ENCODE assay signal across 13 cellular contexts in the genomic region with DNA sequence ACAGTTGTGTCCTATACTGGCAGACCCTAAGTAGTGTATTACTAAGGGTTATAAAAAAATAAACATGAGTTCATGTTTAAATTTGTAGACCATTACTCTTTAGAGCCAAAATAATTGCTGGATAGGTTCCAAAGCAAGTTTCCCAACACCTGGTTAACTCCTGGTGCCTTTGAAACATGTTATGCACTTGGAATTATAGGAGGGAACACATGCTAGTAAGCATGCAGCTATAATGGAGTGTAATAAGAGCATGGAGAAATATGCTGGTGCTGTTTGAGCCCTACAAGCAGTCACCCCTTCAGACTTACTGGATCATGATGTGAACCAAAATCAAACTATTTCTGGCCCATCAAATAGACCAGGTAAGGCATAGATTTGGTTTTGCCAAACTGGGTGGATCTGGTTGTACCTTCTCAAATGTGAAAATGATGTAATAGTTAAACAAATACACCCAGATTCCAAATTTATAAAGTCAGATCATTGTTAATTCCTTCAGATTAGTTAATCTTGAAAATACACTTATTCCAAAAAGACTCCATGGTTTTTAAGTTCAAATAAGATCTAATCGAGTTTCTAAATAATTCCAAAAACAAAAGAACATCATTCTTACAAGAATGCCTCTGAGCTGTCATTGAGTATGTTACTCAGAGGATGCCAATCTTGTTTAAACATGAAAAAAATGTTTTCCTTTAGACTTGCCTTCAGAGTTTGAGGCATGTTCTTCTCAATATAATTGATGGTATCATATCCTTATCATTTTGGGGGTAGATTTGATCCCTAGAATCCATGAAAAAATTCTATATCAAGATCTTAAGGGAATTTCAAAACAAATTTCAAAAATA.
DNase-seq lines count a peak whose midpoint lies in the region; ATAC-seq and TF ChIP-seq lines count a peak whose summit lies in the region.
"Had no signal": no experiment of that assay in that cellular context is flagged by ENCODE, and none has a peak within 500 bp of the region (broad histone marks: within the 10 kb centered on the region; RNA-seq: fewer than 3 reads in every experiment).

No MANE protein-coding gene starts in this region.

- no peak overlapping the region for H3K4me2 ChIP-seq in GM23248 (ENCODE audit: unreplicated experiment)
- H3K4me2 ChIP-seq: BLaER1 had no signal

- H3K4me3 ChIP-seq in GM23248 (no peak overlapping the region), sigmoid colon (no peak overlapping the region)
- H3K4me3 ChIP-seq: BLaER1 had no signal

- intact Hi-C loops in sigmoid colon (cut with DNase I), result no loop called here

- H3K4me1 ChIP-seq in GM23248 (ENCODE audit: insufficient read depth), result peaks cover 35% of the 10 kb centered on the region
- no peaks in the 10 kb centered on the region for H3K4me1 ChIP-seq in sigmoid colon
- H3K4me1 ChIP-seq: BLaER1 had no signal

- no peaks in the 10 kb centered on the region for H3K79me2 ChIP-seq in GM23248 (ENCODE audit: insufficient read depth)

- no peaks in the 10 kb centered on the region for H4K20me1 ChIP-seq in GM23248 (ENCODE audit: insufficient read depth)
- H4K20me1 ChIP-seq: BLaER1 had no signal

- no peaks in the 10 kb centered on the region; the same call in 1 of the 2 replicates for H3K9me2 ChIP-seq in GM23248 (ENCODE audit: insufficient read depth)

- H3K36me3 ChIP-seq in GM23248 (ENCODE audit: low read depth) (no peaks in the 10 kb centered on the region), sigmoid colon (no peaks in the 10 kb centered on the region)
- H3K36me3 ChIP-seq: BLaER1 had no signal

- in situ Hi-C loops in GM23248 (cut with MboI), result no loop called here

- H2AFZ ChIP-seq in GM23248, result 0 out of 2 replicates have a peak overlapping the region, but pooled peaks have one; percentile 14

- no peak overlapping the region for H3K9ac ChIP-seq in GM23248
- H3K9ac ChIP-seq: BLaER1 had no signal

- H3K9me3 ChIP-seq in GM23248 (ENCODE audit: low read depth) (no peaks in the 10 kb centered on the region), sigmoid colon (no peaks in the 10 kb centered on the region)

- H3K27me3 ChIP-seq in GM23248 (replicated peaks; ENCODE audit: insufficient read depth) (no peaks in the 10 kb centered on the region), sigmoid colon (no peaks in the 10 kb centered on the region)
- H3K27me3 ChIP-seq: BLaER1 had no signal

- ATAC-seq in HG02763 (IDR thresholded peaks at IDR 0.05; ENCODE audit: unreplicated experiment), result no peak
- no peak for ATAC-seq in GM18511 (IDR thresholded peaks at IDR 0.05; ENCODE audit: unreplicated experiment)

- peaks cover 26% of the 10 kb centered on the region for H3F3A ChIP-seq in GM23248 (ENCODE audit: insufficient read depth)

- TF ChIP-seq POLR2A in sigmoid colon (IDR thresholded peaks at IDR 0.05), result no peak

- 34 to 46% methylated on average over 1 of the region's 1 CpG for WGBS in GM23248 (ENCODE audit: low coverage in 1 of 2, low lambda C conversion rate in 2 of 2, missing lambda C conversion rate in 2 of 2), 2 experiments
- WGBS in sigmoid colon, 2 donors, result 81 to 86% methylated on average over 1 of the region's 1 CpG

- no peak overlapping the region for H3K27ac ChIP-seq in GM23248
- peak overlapping the region; percentile 94 for H3K27ac ChIP-seq in epithelial cell of prostate
- H3K27ac ChIP-seq in sigmoid colon, result no peak overlapping the region
- H3K27ac ChIP-seq: BLaER1 had no signal

- TF ChIP-seq CTCF in sigmoid colon (IDR thresholded peaks at IDR 0.05), result no peak

- DNase-seq in GM23248 (no peak), NCI-H69 (lab: John Stamatoyannopoulos, UW) (peak; percentile 63), epithelial cell of prostate (ENCODE audit: low read depth, low spot score) (no peak), renal cortical epithelial cell (ENCODE audit: low read depth) (peak; percentile 11), sigmoid colon (no peak)
- DNase-seq: CD8-positive, alpha-beta memory T cell; H9; KBM-7; NCI-H1092; NCI-H187 treated with DMSO at 0.1 percent for 48 hours had no signal

- no peak for TF ChIP-seq EP300 in sigmoid colon (IDR thresholded peaks at IDR 0.05)

Comparison
In these comparisons a context has a peak if more than half of its experiments do, and no peak if none do; other contexts are left out.
1. DNase-seq: peak in NCI-H69 (single experiment) and renal cortical epithelial cell (single experiment); none in GM23248 (single experiment), epithelial cell of prostate (single experiment) and sigmoid colon (single experiment).